In genomic region chr1:150515328-150516049, GRCh38 we compare ENCODE assay signal across 8 cellular contexts. TPM values are rescaled to one million over a fixed set of nuclear protein-coding genes. Genes with fewer than 3 reads are reported as not detected.
DNase-seq lines count a peak whose midpoint lies in the region; ATAC-seq, FAIRE-seq and TF ChIP-seq lines count a peak whose summit lies in the region.

TSS of gene FALEC (plus strand) at chr1:150515752.

- H3K4me1 ChIP-seq in left ventricle myocardium inferior (peaks cover 25% of the 10 kb centered on the region), prostate gland (replicated peaks) (no peaks in the 10 kb centered on the region), urinary bladder (ENCODE audit: insufficient read depth) (no peaks in the 10 kb centered on the region)

- peak within 1 kb of the TSS; percentile 74 for H3K4me3 ChIP-seq in left ventricle myocardium inferior
- peak within 1 kb of the TSS; percentile 43 to 56 for H3K4me3 ChIP-seq in prostate gland
- peak within 1 kb of the TSS; percentile 55 for H3K4me3 ChIP-seq in urinary bladder (ENCODE audit: low read depth, low read length)

- TF ChIP-seq CTCF in left ventricle myocardium inferior (IDR thresholded peaks at IDR 0.05; ENCODE audit: borderline replicate concordance), result no peak
- peak in 2 of 4 experiments; percentile 3 to 31 for TF ChIP-seq CTCF in prostate gland (IDR thresholded peaks at IDR 0.05)

- peak within 1 kb of the TSS; percentile 83 to 91 (median 87) for H3K4me3 Mint-ChIP-seq in T-cell

- H3K27me3 ChIP-seq in left ventricle myocardium inferior (ENCODE audit: low read depth) (no peaks in the 10 kb centered on the region), prostate gland (replicated peaks; ENCODE audit: insufficient read depth) (no peaks in the 10 kb centered on the region)

- no peaks in the 10 kb centered on the region for H3K9me3 Mint-ChIP-seq in T-cell

- intact Hi-C loops in left ventricle myocardium inferior (cut with micrococcal nuclease) (no loop called here), prostate gland (cut with DNase I) (no loop called here)

- FAIRE-seq in GM12892 (lab: Jason Lieb, UNC), result peak; percentile 87

- CTCF ChIA-PET in T-cell (lab: Charles Lee), result interaction anchor here (0.5 to 1.0 kb wide), 9 partner anchors 14 to 736 kb away, joined by 3 to 6 read pairs (median 3); partner anchors contain the start of gene ENSA (in 1 of the 2)

- TF ChIP-seq POLR2A in GM12892 (IDR thresholded peaks at IDR 0.05; ENCODE audit: low read depth, low read length) (peak; percentile 38; the same call in 1 of the 2 replicates), prostate gland (IDR thresholded peaks at IDR 0.05) (peak; percentile 48)

- H3K27ac ChIP-seq in left ventricle myocardium inferior (replicated peaks), result peak within 1 kb of the TSS; percentile 94
- peak within 1 kb of the TSS; percentile 81 to 88 for H3K27ac ChIP-seq in prostate gland
- H3K27ac ChIP-seq in urinary bladder (ENCODE audit: low read depth), result no peak within 1 kb of the TSS

- DNase-seq in GM12892 (ENCODE audit: insufficient read length) (peak; percentile 98), NCI-H146 (lab: John Stamatoyannopoulos, UW) (peak; percentile 96), T-cell (peak; percentile 74 to 89 (median 81)), amniotic stem cell (lab: John Stamatoyannopoulos, UW) (peak; percentile 93), left ventricle myocardium inferior (peak; percentile 98), prostate gland (ENCODE audit: low spot score) (peak; percentile 95)

- no peaks in the 10 kb centered on the region for H3K9me3 ChIP-seq in left ventricle myocardium inferior (replicated peaks)
- H3K9me3 ChIP-seq in prostate gland, result no peaks in the 10 kb centered on the region

- no peaks in the 10 kb centered on the region for H3K27me3 Mint-ChIP-seq in T-cell

- peak; percentile 96 for ATAC-seq in HG02852 (IDR thresholded peaks at IDR 0.05; ENCODE audit: unreplicated experiment)
- peak; percentile 98 to 99 (median 99) for ATAC-seq in T-cell (replicated peaks in 1 of 4)

- under 1% methylated on average over 54 of the region's 54 CpGs for WGBS in prostate gland
- WGBS in urinary bladder, result under 1% methylated on average over 54 of the region's 54 CpGs

- H3K36me3 Mint-ChIP-seq in T-cell, result no peaks in the 10 kb centered on the region

- H3K27ac Mint-ChIP-seq in T-cell, result peak within 1 kb of the TSS; percentile 73

- POLR2A ChIA-PET in T-cell (lab: Charles Lee), result interaction anchor here (0.6 to 1.0 kb wide), 5 partner anchors 14 to 364 kb away, joined by 3 to 9 read pairs (median 3); no protein-coding TSS in a partner anchor

- peaks cover 11 to 22% (median 21%) of the 10 kb centered on the region in 3 donors for H3K4me1 Mint-ChIP-seq in T-cell

- H3K36me3 ChIP-seq in left ventricle myocardium inferior, result peaks cover 14% of the 10 kb centered on the region
- no peaks in the 10 kb centered on the region for H3K36me3 ChIP-seq in prostate gland
- H3K36me3 ChIP-seq in urinary bladder (ENCODE audit: insufficient read depth), result no peaks in the 10 kb centered on the region

RNA-seq across cellular contexts. Expression of gene FALEC, which starts in this region (rescaled TPM):
- 1.00 TPM for polyA plus RNA-seq in GM12892 (2012; ENCODE audit: missing spikeins)
- under 1 TPM in 3 of 5 donors, not detected in 2; 0.49 to 0.85 (median 0.73) TPM for total RNA-seq in T-cell
- 0.44 TPM for total RNA-seq in left ventricle myocardium inferior
- total RNA-seq in prostate gland, result not detected
- not detected for total RNA-seq in urinary bladder
- 0.47 TPM for polyA plus RNA-seq in urinary bladder

Comparison
In these comparisons a context has a peak if more than half of its experiments do, and no peak if none do; other contexts are left out.
1. Peak in DNase-seq and ATAC-seq in T-cell; RNA of the gene not detected or under 1 TPM.
2. Peak in DNase-seq, H3K4me3 ChIP-seq and H3K27ac ChIP-seq in left ventricle myocardium inferior; RNA of the gene not detected or under 1 TPM.
3. Peak in DNase-seq, H3K4me3 ChIP-seq and H3K27ac ChIP-seq in prostate gland; RNA of the gene not detected or under 1 TPM.